8 cellular contexts compared by ENCODE assay signal in genomic region chr19:58520257-58520599, GRCh38. TPM values are rescaled to one million over a fixed set of nuclear protein-coding genes. Genes with fewer than 3 reads are reported as not detected.
DNase-seq lines count a peak whose midpoint lies in the region; ATAC-seq, FAIRE-seq and TF ChIP-seq lines count a peak whose summit lies in the region.

No MANE protein-coding gene starts in this region.

- peaks cover 46% of the 10 kb centered on the region for H3K79me2 ChIP-seq in SK-N-SH (ENCODE audit: insufficient read depth)

- H3K9me2 ChIP-seq in SK-N-SH, result no peaks in the 10 kb centered on the region

- TF ChIP-seq CTCF in SK-N-SH (IDR thresholded peaks at IDR 0.05) (no peak), adrenal gland (IDR thresholded peaks at IDR 0.05) (no peak), kidney (IDR thresholded peaks at IDR 0.05; ENCODE audit: borderline replicate concordance, extremely low read depth, insufficient read depth) (no peak)

- POLR2A ChIA-PET in SK-N-SH (lab: Yijun Ruan, JAX), result interaction anchor here (1.2 to 3.8 kb wide), 13 partner anchors 9 to 194 kb away, joined by 3 to 49 read pairs (median 5); partner anchors contain the start of genes CHMP2A, MZF1, RPS5 and SLC27A5

- H3F3A ChIP-seq in SK-N-SH (replicated peaks; ENCODE audit: insufficient read depth), result peaks cover 19% of the 10 kb centered on the region

- H3K4me1 ChIP-seq in SK-N-SH (ENCODE audit: control insufficient read depth in 1 of 2, insufficient read depth in 2 of 2, low read depth in 1 of 2, low read length in 1 of 2), result peaks cover 0 to 26% of the 10 kb centered on the region in 2 experiments; a peak in 1 of 4 replicates
- H3K4me1 ChIP-seq in adrenal gland (replicated peaks in 1 of 2), result peaks cover 19 to 24% of the 10 kb centered on the region in 2 donors
- H3K4me1 ChIP-seq in kidney (ENCODE audit: control insufficient read depth in 1 of 2, insufficient read depth in 1 of 2, low read depth in 1 of 2, low read length in 2 of 2), result peaks cover 7 to 21% of the 10 kb centered on the region in 2 donors

- H3K4me3 ChIP-seq in SK-N-SH (ENCODE audit: low read depth in 2 of 2, low read length in 1 of 2) (peak overlapping the region; percentile 75 to 83), adrenal gland (peak overlapping the region; percentile 7 to 82 (median 38)), kidney (ENCODE audit: low read length in 2 of 2) (peak overlapping the region; percentile 85 to 86)

- H3K4me2 ChIP-seq in SK-N-SH, result peak overlapping the region; percentile 98

- no peak for ATAC-seq in SK-N-SH treated with all-trans-retinoic acid at 6 μM for 48 hours

- TF ChIP-seq RAD21 in SK-N-SH (IDR thresholded peaks at IDR 0.05; ENCODE audit: low read length), result no peak

- WGBS in SK-N-SH (ENCODE audit: low lambda C conversion rate), result 0% methylated on average over 6 of the region's 7 CpGs
- WGBS in adrenal gland, 4 donors, result 8 to 14% (median 11%) methylated on average over 6 to 7 of the region's 7 CpGs

- peak overlapping the region; percentile 92 to 97 for H3K27ac ChIP-seq in SK-N-SH (ENCODE audit: low read depth in 2 of 2, low read length in 1 of 2)
- peak overlapping the region; percentile 0 to 98 (median 94) for H3K27ac ChIP-seq in adrenal gland
- peak overlapping the region; percentile 88 to 97 for H3K27ac ChIP-seq in kidney (ENCODE audit: low read depth in 2 of 2, low read length in 2 of 2)
- H3K27ac ChIP-seq in substantia nigra (ENCODE audit: low read depth, low read length, poor library complexity, severe bottlenecking), result peak overlapping the region; percentile 90

- H3K36me3 ChIP-seq in SK-N-SH (replicated peaks in 1 of 2; ENCODE audit: control insufficient read depth in 1 of 2, insufficient read depth in 2 of 2, low read length in 1 of 2), result peaks cover 3 to 19% of the 10 kb centered on the region in 2 experiments
- H3K36me3 ChIP-seq in adrenal gland (replicated peaks in 1 of 2), result peaks cover 0 to 16% of the 10 kb centered on the region in 2 donors
- peaks cover 7 to 10% of the 10 kb centered on the region in 2 donors for H3K36me3 ChIP-seq in kidney (ENCODE audit: control insufficient read depth in 1 of 2, insufficient read depth in 2 of 2, low read length in 2 of 2)

- H3K9ac ChIP-seq in SK-N-SH (peak overlapping the region; percentile 93), kidney (ENCODE audit: low read length in 2 of 2) (peak overlapping the region; percentile 24 to 70)

- FAIRE-seq in kidney (lab: Jason Lieb, UNC), result no peak

- CTCF ChIA-PET in SK-N-SH (lab: Yijun Ruan, JAX), result interaction anchor here (0.5 to 4.7 kb wide), 26 partner anchors 8 to 1131 kb away, joined by 3 to 81 read pairs (median 6); partner anchors contain the start of genes CHMP2A, MZF1, TRIM28 and UBE2M

- no peak for TF ChIP-seq EP300 in SK-N-SH (IDR thresholded peaks at IDR 0.05; ENCODE audit: borderline replicate concordance in 1 of 2, low read depth in 1 of 2, low read length in 1 of 2)

- H3K9me3 ChIP-seq in SK-N-SH, result no peaks in the 10 kb centered on the region
- no peaks in the 10 kb centered on the region for H3K9me3 ChIP-seq in adrenal gland (replicated peaks in 1 of 3)
- no peaks in the 10 kb centered on the region for H3K9me3 ChIP-seq in kidney (ENCODE audit: control insufficient read depth in 1 of 2, low read length in 2 of 2)

- DNase-seq in SK-N-SH (no peak), adrenal gland (no peak), kidney (no peak), substantia nigra (lab: John Stamatoyannopoulos, UW) (no peak), NCI-H524 (lab: John Stamatoyannopoulos, UW) (no peak), midbrain (lab: John Stamatoyannopoulos, UW) (no peak), SIG-M5 treated with dmso at 0.1 percent for 504 hours (lab: John Stamatoyannopoulos, UW; ENCODE audit: unreplicated experiment) (no peak)

- no peaks in the 10 kb centered on the region; the same call in 1 of the 2 replicates for H4K20me1 ChIP-seq in SK-N-SH (ENCODE audit: insufficient read depth)

- intact Hi-C loops in adrenal gland (cut with DNase I) (no loop called here), kidney (cut with DNase I) (no loop called here)

- no peak for TF ChIP-seq POLR2A in adrenal gland (IDR thresholded peaks at IDR 0.05)

- H2AFZ ChIP-seq in SK-N-SH (ENCODE audit: low read depth), result peak overlapping the region; percentile 86

- H3K27me3 ChIP-seq in SK-N-SH (ENCODE audit: insufficient read depth), result no peaks in the 10 kb centered on the region
- no peaks in the 10 kb centered on the region for H3K27me3 ChIP-seq in adrenal gland

TF ChIP-seq in SK-N-SH, 30 proteins besides CTCF, POLR2A, EP300 and RAD21 (continues in another document):
- no peak for TF ChIP-seq RCOR1 (IDR thresholded peaks at IDR 0.05; ENCODE audit: low read length)
- TF ChIP-seq RXRA (IDR thresholded peaks at IDR 0.05; ENCODE audit: borderline replicate concordance, low read depth), result no peak
- no peak for TF ChIP-seq RFX5 (IDR thresholded peaks at IDR 0.05; ENCODE audit: low read length)
- no peak for TF ChIP-seq TAF1 (IDR thresholded peaks at IDR 0.05; ENCODE audit: borderline replicate concordance, low read depth, low read length)
- TF ChIP-seq, protein P1, sequence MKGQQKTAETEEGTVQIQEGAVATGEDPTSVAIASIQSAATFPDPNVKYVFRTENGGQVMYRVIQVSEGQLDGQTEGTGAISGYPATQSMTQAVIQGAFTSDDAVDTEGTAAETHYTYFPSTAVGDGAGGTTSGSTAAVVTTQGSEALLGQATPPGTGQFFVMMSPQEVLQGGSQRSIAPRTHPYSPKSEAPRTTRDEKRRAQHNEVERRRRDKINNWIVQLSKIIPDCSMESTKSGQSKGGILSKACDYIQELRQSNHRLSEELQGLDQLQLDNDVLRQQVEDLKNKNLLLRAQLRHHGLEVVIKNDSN (IDR thresholded peaks at IDR 0.05; ENCODE audit: borderline replicate concordance, low read depth), result no peak
- no peak for TF ChIP-seq NRF1 (IDR thresholded peaks at IDR 0.05; ENCODE audit: low read depth, low read length)

TF ChIP-seq in SK-N-SH treated with all-trans-retinoic acid at 6 μM for 48 hours, 23 proteins besides CTCF, POLR2A, EP300 and RAD21:
- TF ChIP-seq PPARA (CRISPR knock-in tag; IDR thresholded peaks at IDR 0.05; ENCODE audit: borderline replicate concordance) (no peak), ZNF8 (CRISPR knock-in tag; IDR thresholded peaks at IDR 0.05) (no peak), ESRRG (CRISPR knock-in tag; IDR thresholded peaks at IDR 0.05) (no peak), CSRNP3 (CRISPR knock-in tag; IDR thresholded peaks at IDR 0.05) (no peak), BACH2 (CRISPR knock-in tag; IDR thresholded peaks at IDR 0.05; ENCODE audit: borderline replicate concordance) (no peak), ZNF70 (CRISPR knock-in tag; IDR thresholded peaks at IDR 0.05) (no peak)

RNA-seq across cellular contexts. Expression of gene ZBTB45, which starts 0.6 kb away (rescaled TPM):
- 7.9 and 11.3 TPM in 2 replicates for polyA plus RNA-seq in SK-N-SH (2012; rRNA removed)
- polyA plus RNA-seq in SK-N-SH (2012; cell fraction: cytosol; rRNA removed), result 4.4 and 6.0 TPM in 2 replicates
- polyA plus RNA-seq in SK-N-SH (2012; cell fraction: nucleus; rRNA removed), result 21.0 and 30.6 TPM in 2 replicates
- 10 to 100 TPM; 10.2 to 20.4 (median 14.9) TPM for total RNA-seq in adrenal gland
- polyA plus RNA-seq in adrenal gland, result 10 to 100 TPM in 1 of 3 donors, 1 to 10 TPM in 2; 1.7 to 12.6 (median 7.9) TPM
- 16.9 TPM for total RNA-seq in kidney
- polyA plus RNA-seq in kidney (ENCODE audit: insufficient read depth, low read depth, low replicate concordance), result 7.7 TPM

RNA-seq across cellular contexts. Expression of gene SLC27A5, which starts 8.4 kb away (rescaled TPM):
- polyA plus RNA-seq in SK-N-SH (2012; rRNA removed) (50.5 and 57.3 TPM in 2 replicates), adrenal gland (10 to 100 TPM in 2 of 3 donors, 1 to 10 TPM in 1; 5.9 to 18.3 (median 17.5) TPM), kidney (ENCODE audit: insufficient read depth, low read depth, low replicate concordance) (41.5 TPM)
- polyA plus RNA-seq in SK-N-SH (2012; cell fraction: cytosol; rRNA removed), result 29.2 and 41.8 TPM in 2 replicates
- polyA plus RNA-seq in SK-N-SH (2012; cell fraction: nucleus; rRNA removed), result 24.0 and 40.3 TPM in 2 replicates
- total RNA-seq in adrenal gland (10 to 100 TPM in 2 of 8 donors, 1 to 10 TPM in 6; 3.8 to 12.8 (median 8.7) TPM), kidney (10.8 TPM)

RNA-seq across cellular contexts. Expression of gene TRIM28, which starts 23.6 kb away (rescaled TPM):
- polyA plus RNA-seq in SK-N-SH (2012; rRNA removed) (321 and 594 TPM in 2 replicates), adrenal gland (100 to 1,000 TPM; 245 to 302 (median 254) TPM), kidney (ENCODE audit: insufficient read depth, low read depth, low replicate concordance) (191 TPM)
- polyA plus RNA-seq in SK-N-SH (2012; cell fraction: cytosol; rRNA removed), result 191 and 231 TPM in 2 replicates
- polyA plus RNA-seq in SK-N-SH (2012; cell fraction: nucleus; rRNA removed), result 1,222 and 1,964 TPM in 2 replicates
- total RNA-seq in adrenal gland (100 to 1,000 TPM; 161 to 279 (median 228) TPM), kidney (229 TPM)

RNA-seq across cellular contexts. Expression of gene CHMP2A, which starts 34.7 kb away (rescaled TPM):
- polyA plus RNA-seq in SK-N-SH (2012; rRNA removed) (308 and 381 TPM in 2 replicates), adrenal gland (100 to 1,000 TPM; 273 to 560 (median 394) TPM), kidney (ENCODE audit: insufficient read depth, low read depth, low replicate concordance) (294 TPM)
- polyA plus RNA-seq in SK-N-SH (2012; cell fraction: cytosol; rRNA removed), result 350 and 388 TPM in 2 replicates
- 218 and 251 TPM in 2 replicates for polyA plus RNA-seq in SK-N-SH (2012; cell fraction: nucleus; rRNA removed)
- total RNA-seq in adrenal gland (100 to 1,000 TPM; 146 to 246 (median 204) TPM), kidney (142 TPM)

RNA-seq across cellular contexts. Expression of gene UBE2M, which starts 38.2 kb away (rescaled TPM):
- polyA plus RNA-seq in SK-N-SH (2012; rRNA removed) (109 and 135 TPM in 2 replicates), adrenal gland (100 to 1,000 TPM in 1 of 3 donors, 10 to 100 TPM in 2; 51.1 to 193 (median 55.6) TPM), kidney (ENCODE audit: insufficient read depth, low read depth, low replicate concordance) (98.0 TPM)
- polyA plus RNA-seq in SK-N-SH (2012; cell fraction: cytosol; rRNA removed), result 102 and 103 TPM in 2 replicates
- 128 and 133 TPM in 2 replicates for polyA plus RNA-seq in SK-N-SH (2012; cell fraction: nucleus; rRNA removed)
- total RNA-seq in adrenal gland (100 to 1,000 TPM in 1 of 8 donors, 10 to 100 TPM in 7; 19.9 to 164 (median 54.6) TPM), kidney (60.4 TPM)
